In the genomic region with DNA sequence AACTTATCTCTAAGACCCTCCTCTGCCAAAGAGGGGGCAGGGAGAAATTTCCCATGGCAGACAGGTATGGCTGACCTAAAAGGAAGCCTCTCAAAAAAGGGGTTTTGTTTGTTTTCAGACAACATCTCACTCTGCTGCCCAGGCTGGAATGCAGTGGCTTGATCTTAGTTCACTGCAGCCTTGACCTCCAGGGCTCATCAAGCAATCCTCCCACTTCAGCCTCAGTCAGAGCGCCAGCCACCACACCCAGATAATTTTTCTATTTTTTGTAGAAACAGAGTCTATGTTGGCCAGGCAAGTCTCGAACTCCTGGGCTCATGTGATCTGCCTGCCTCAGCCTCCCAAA, we compare ENCODE assay signal across 9 cellular contexts. TPM values are rescaled to one million over a fixed set of nuclear protein-coding genes. Genes with fewer than 3 reads are reported as not detected.
DNase-seq lines count a peak whose midpoint lies in the region; ATAC-seq and TF ChIP-seq lines count a peak whose summit lies in the region.
"Had no signal": no experiment of that assay in that cellular context is flagged by ENCODE, and none has a peak within 500 bp of the region (broad histone marks: within the 10 kb centered on the region; RNA-seq: fewer than 3 reads in every experiment).

No MANE protein-coding gene starts in this region.

- no peaks in the 10 kb centered on the region for H3K9me3 ChIP-seq in PC-3 (ENCODE audit: low read length)
- H3K9me3 ChIP-seq in endodermal cell (ENCODE audit: control insufficient read depth, low read length) = no peaks in the 10 kb centered on the region
- H3K9me3 ChIP-seq in osteoblast (ENCODE audit: low read depth, low read length) = no peaks in the 10 kb centered on the region

- H3K4me2 ChIP-seq in PC-3 (ENCODE audit: low read length) = peak overlapping the region; percentile 95
- peak overlapping the region; percentile 88 for H3K4me2 ChIP-seq in osteoblast (ENCODE audit: insufficient read depth, low read length)

- no peak for TF ChIP-seq CTCF in GM06990 (IDR thresholded peaks at IDR 0.05; ENCODE audit: insufficient read depth, low read length, poor library complexity, severe bottlenecking)
- TF ChIP-seq CTCF in PC-3 (conservative IDR thresholded peaks at IDR 0.05; ENCODE audit: low read depth, low read length) = no peak
- TF ChIP-seq CTCF in endodermal cell (conservative IDR thresholded peaks at IDR 0.05) = no peak
- TF ChIP-seq CTCF in osteoblast (IDR thresholded peaks at IDR 0.05; ENCODE audit: extremely low read depth, low read depth, low read length) = no peak

- DNase-seq in GM06990 (ENCODE audit: extremely low read depth, insufficient read length) (no peak), PC-3 (no peak), endodermal cell (peak; percentile 43), osteoblast (ENCODE audit: insufficient read length, low spot score, missing footprints) (no peak), DMS79 (lab: John Stamatoyannopoulos, UW) (no peak), NK-92 (lab: John Stamatoyannopoulos, UW; ENCODE audit: unreplicated experiment) (no peak)
- DNase-seq: stimulated activated CD4-positive, alpha-beta T cell treated with anti-CD3 and anti-CD28 coated beads, Interleukin-2, amount 100 ng/mL, for 24 hours had no signal

- WGBS in endodermal cell (ENCODE audit: insufficient coverage in 1 of 2, insufficient read length in 1 of 2), 2 experiments = 73 to 86% methylated on average over 1 to 2 of the region's 2 CpGs

- H2AFZ ChIP-seq in PC-3 (ENCODE audit: low read length) (no peak overlapping the region), osteoblast (ENCODE audit: low read length) (no peak overlapping the region)

- CTCF ChIA-PET in PC-3 (lab: Charles Lee) = no interaction called here

- H3K9me2 ChIP-seq in PC-3 (replicated peaks; ENCODE audit: low read length) = no peaks in the 10 kb centered on the region

- H3K4me3 ChIP-seq in GM06990 (replicated peaks; ENCODE audit: low read depth, low read length) (peak overlapping the region; percentile 86), PC-3 (ENCODE audit: low read length) (peak overlapping the region; percentile 77), endodermal cell (ENCODE audit: low read length) (peak overlapping the region; percentile 98), osteoblast (ENCODE audit: insufficient read depth, low read length) (no peak overlapping the region)

- H3K27ac ChIP-seq in PC-3 (ENCODE audit: low read length) (no peak overlapping the region), endodermal cell (ENCODE audit: low read depth, low read length) (no peak overlapping the region), osteoblast (ENCODE audit: low read depth, low read length) (no peak overlapping the region)

- peaks cover 84% of the 10 kb centered on the region for H3K79me2 ChIP-seq in PC-3 (ENCODE audit: low read length)
- H3K79me2 ChIP-seq in osteoblast (ENCODE audit: insufficient read depth, low read length) = peaks cover 74% of the 10 kb centered on the region

- no peaks in the 10 kb centered on the region for H3K27me3 ChIP-seq in GM06990 (replicated peaks; ENCODE audit: control insufficient read depth, insufficient read depth, low read length)
- no peaks in the 10 kb centered on the region for H3K27me3 ChIP-seq in PC-3 (ENCODE audit: low read length)
- H3K27me3 ChIP-seq in endodermal cell (ENCODE audit: control insufficient read depth, insufficient read depth, low read length, poor library complexity, severe bottlenecking) = no peaks in the 10 kb centered on the region
- H3K27me3 ChIP-seq in osteoblast (ENCODE audit: insufficient read depth, low read length) = no peaks in the 10 kb centered on the region

- POLR2A ChIA-PET in PC-3 (lab: Charles Lee; ENCODE audit: unreplicated experiment) = no interaction called here

- H3K4me3 Mint-ChIP-seq in endodermal cell = peak overlapping the region; percentile 90

- H3K4me1 Mint-ChIP-seq in endodermal cell = peaks cover 62% of the 10 kb centered on the region

- H3K9ac ChIP-seq in PC-3 (ENCODE audit: low read length) = no peak overlapping the region
- peak overlapping the region; percentile 8 for H3K9ac ChIP-seq in endodermal cell (ENCODE audit: extremely low read depth, low read length, poor library complexity, severe bottlenecking)

- peak overlapping the region; percentile 88 for H3K27ac Mint-ChIP-seq in endodermal cell

- ATAC-seq in PC-3 = no peak
- no peak for ATAC-seq in esophagus mucosa
- no peak for ATAC-seq in HG03025 (IDR thresholded peaks at IDR 0.05; ENCODE audit: low FRiP score, unreplicated experiment)

- H3K36me3 ChIP-seq in GM06990 (ENCODE audit: control insufficient read depth, insufficient read depth, low read length) = peaks cover 4% of the 10 kb centered on the region
- H3K36me3 ChIP-seq in PC-3 (ENCODE audit: low read depth, low read length) = peaks cover 70% of the 10 kb centered on the region
- peaks cover 57% of the 10 kb centered on the region for H3K36me3 ChIP-seq in endodermal cell (ENCODE audit: control insufficient read depth, insufficient read depth, low read length)
- no peaks in the 10 kb centered on the region for H3K36me3 ChIP-seq in osteoblast (ENCODE audit: insufficient read depth, low read length)

- no peaks in the 10 kb centered on the region for H3F3A ChIP-seq in PC-3 (ENCODE audit: low read length, unreplicated experiment)

- intact Hi-C loops in PC-3 (cut with micrococcal nuclease) = no loop called here

- peaks cover 68% of the 10 kb centered on the region for H3K36me3 Mint-ChIP-seq in endodermal cell (ENCODE audit: low read depth)

- H4K20me1 ChIP-seq in PC-3 (ENCODE audit: low read length) = peaks cover 76% of the 10 kb centered on the region
- H4K20me1 ChIP-seq in osteoblast (ENCODE audit: insufficient read depth, low read length) = peaks cover 6% of the 10 kb centered on the region

- H3K27me3 Mint-ChIP-seq in endodermal cell (ENCODE audit: insufficient read depth) = peaks cover 3% of the 10 kb centered on the region

- H3K4me1 ChIP-seq in PC-3 (ENCODE audit: insufficient read depth, low read length) = peaks cover 30% of the 10 kb centered on the region
- peaks cover 9% of the 10 kb centered on the region for H3K4me1 ChIP-seq in endodermal cell (ENCODE audit: control insufficient read depth, insufficient read depth, low read length)
- peaks cover 46% of the 10 kb centered on the region for H3K4me1 ChIP-seq in osteoblast (ENCODE audit: insufficient read depth, low read length)

- H3K9me3 Mint-ChIP-seq in endodermal cell = peaks cover 6% of the 10 kb centered on the region

- BruUV-seq in PC-3 (replicated peaks; lab: Mats Ljungman, UMichigan) = no TSS peak

RNA-seq across cellular contexts. Expression of a gene that starts 3.8 kb away (rescaled TPM):
- total RNA-seq in PC-3 (2014; rRNA removed) (182 and 200 TPM in 2 replicates), endodermal cell (100 to 1,000 TPM; 145 to 209 TPM), osteoblast (69.8 and 89.4 TPM in 2 replicates), esophagus mucosa (368 TPM)
- 118 TPM for polyA plus RNA-seq in endodermal cell (2013, experiment 1 of 2)
- polyA plus RNA-seq in endodermal cell (2013, experiment 2 of 2) = 115 TPM
